In genomic region chr14:69629225-69630127, GRCh38 we compare ENCODE assay signal across 11 cellular contexts. TPM values are rescaled to one million over a fixed set of nuclear protein-coding genes. Genes with fewer than 3 reads are reported as not detected.
DNase-seq lines count a peak whose midpoint lies in the region; ATAC-seq, FAIRE-seq and TF ChIP-seq lines count a peak whose summit lies in the region.
"Had no signal": no experiment of that assay in that cellular context is flagged by ENCODE, and none has a peak within 500 bp of the region (broad histone marks: within the 10 kb centered on the region; RNA-seq: fewer than 3 reads in every experiment).

No MANE protein-coding gene starts in this region.

- H3K36me3 Mint-ChIP-seq in activated CD4-positive, alpha-beta memory T cell treated with anti-CD3 and anti-CD28 coated beads for 36 hours, result peaks cover 18% of the 10 kb centered on the region
- peaks cover 18 to 27% of the 10 kb centered on the region in 2 donors for H3K36me3 Mint-ChIP-seq in stimulated activated naive B cell treated with anti-CD40 and anti-IgM and Interleukin-4, amounts not matched to agents 10 μg/mL and 1 μg/mL and 100 μg/mL, for 72 hours

- peaks cover 97% of the 10 kb centered on the region for H3K4me1 Mint-ChIP-seq in activated CD4-positive, alpha-beta memory T cell treated with anti-CD3 and anti-CD28 coated beads for 36 hours (ENCODE audit: low read depth)
- H3K4me1 Mint-ChIP-seq in stimulated activated naive B cell treated with anti-CD40 and anti-IgM and Interleukin-4, amounts not matched to agents 10 μg/mL and 1 μg/mL and 100 μg/mL, for 72 hours, result peaks cover 69 to 96% of the 10 kb centered on the region in 2 donors

- no peaks in the 10 kb centered on the region for H3K27me3 ChIP-seq in left ventricle myocardium inferior (ENCODE audit: low read depth)
- H3K27me3 ChIP-seq: stomach had no signal

- H3K27ac Mint-ChIP-seq in activated CD4-positive, alpha-beta memory T cell treated with anti-CD3 and anti-CD28 coated beads for 36 hours, result peak overlapping the region; percentile 85
- H3K27ac Mint-ChIP-seq in stimulated activated naive B cell treated with anti-CD40 and anti-IgM and Interleukin-4, amounts not matched to agents 10 μg/mL and 1 μg/mL and 100 μg/mL, for 72 hours, result peak overlapping the region; percentile 53

- no peaks in the 10 kb centered on the region for H3K9me3 ChIP-seq in left ventricle myocardium inferior (replicated peaks)
- H3K9me3 ChIP-seq: stomach had no signal

- H3K36me3 ChIP-seq in left ventricle myocardium inferior, result no peaks in the 10 kb centered on the region
- H3K36me3 ChIP-seq: stomach had no signal

- H3K4me3 Mint-ChIP-seq in activated CD4-positive, alpha-beta memory T cell treated with anti-CD3 and anti-CD28 coated beads for 36 hours, result peak overlapping the region; percentile 48
- peak overlapping the region in 1 of 2 donors; percentile 19 for H3K4me3 Mint-ChIP-seq in stimulated activated naive B cell treated with anti-CD40 and anti-IgM and Interleukin-4, amounts not matched to agents 10 μg/mL and 1 μg/mL and 100 μg/mL, for 72 hours

- no peak for DNase-seq in left ventricle myocardium inferior
- no peak for DNase-seq in left cardiac atrium
- peak; percentile 74 for DNase-seq in activated CD4-positive, alpha-beta memory T cell treated with anti-CD3 and anti-CD28 coated beads for 36 hours
- DNase-seq in stimulated activated naive B cell treated with anti-CD40 and anti-IgM and Interleukin-4, amounts not matched to agents 10 μg/mL and 1 μg/mL and 100 μg/mL, for 72 hours, result no peak
- DNase-seq in urothelium cell line (ENCODE audit: low spot score), result no peak
- DNase-seq in NCI-H446 (lab: John Stamatoyannopoulos, UW), result no peak
- DNase-seq: stomach had no signal

- ATAC-seq in left cardiac atrium (no peak), HG02840 (IDR thresholded peaks at IDR 0.05; ENCODE audit: low FRiP score, unreplicated experiment) (peak; percentile 53), GM18858 (IDR thresholded peaks at IDR 0.05; ENCODE audit: unreplicated experiment) (no peak)
- no peak for ATAC-seq in stimulated activated naive B cell treated with anti-CD40 and anti-IgM and Interleukin-4, amounts not matched to agents 10 μg/mL and 1 μg/mL and 100 μg/mL, for 72 hours (replicated peaks)
- ATAC-seq: HepG2, Panc1 had no signal

- H3K27me3 Mint-ChIP-seq in activated CD4-positive, alpha-beta memory T cell treated with anti-CD3 and anti-CD28 coated beads for 36 hours, result no peaks in the 10 kb centered on the region
- no peaks in the 10 kb centered on the region for H3K27me3 Mint-ChIP-seq in stimulated activated naive B cell treated with anti-CD40 and anti-IgM and Interleukin-4, amounts not matched to agents 10 μg/mL and 1 μg/mL and 100 μg/mL, for 72 hours

- H3K27ac ChIP-seq in left ventricle myocardium inferior (replicated peaks), result peak overlapping the region; percentile 53

- intact Hi-C loops in left ventricle myocardium inferior (cut with micrococcal nuclease) (no loop called here), left cardiac atrium (cut with DNase I) (no loop called here)
- intact Hi-C loops in activated CD4-positive, alpha-beta memory T cell treated with anti-CD3 and anti-CD28 coated beads for 36 hours (cut with micrococcal nuclease), result no loop called here

- POLR2A ChIA-PET in activated CD4-positive, alpha-beta memory T cell treated with anti-CD3 and anti-CD28 coated beads for 36 hours (lab: Charles Lee), result interaction anchor here (0.6 to 2.6 kb wide), 9 partner anchors 9 to 56 kb away, joined by 3 to 10 read pairs (median 6); partner anchors contain the start of gene SUSD6

- H3K4me3 ChIP-seq in left ventricle myocardium inferior, result no peak overlapping the region
- H3K4me3 ChIP-seq: stomach had no signal

- H3K4me1 ChIP-seq in left ventricle myocardium inferior, result peaks cover 99% of the 10 kb centered on the region

- no peaks in the 10 kb centered on the region for H3K9me3 Mint-ChIP-seq in activated CD4-positive, alpha-beta memory T cell treated with anti-CD3 and anti-CD28 coated beads for 36 hours
- H3K9me3 Mint-ChIP-seq in stimulated activated naive B cell treated with anti-CD40 and anti-IgM and Interleukin-4, amounts not matched to agents 10 μg/mL and 1 μg/mL and 100 μg/mL, for 72 hours, result no peaks in the 10 kb centered on the region

- CTCF ChIA-PET in activated CD4-positive, alpha-beta memory T cell treated with anti-CD3 and anti-CD28 coated beads for 36 hours (lab: Charles Lee), result interaction anchor here (1.1 to 2.4 kb wide), 7 partner anchors 9 to 98 kb away, joined by 3 to 9 read pairs (median 5); no protein-coding TSS in a partner anchor

- FAIRE-seq in urothelium cell line (lab: Jason Lieb, UNC), result no peak
- FAIRE-seq: HepG2 had no signal

- TF ChIP-seq CTCF in left ventricle myocardium inferior (IDR thresholded peaks at IDR 0.05; ENCODE audit: borderline replicate concordance), result no peak

RNA-seq across cellular contexts. Expression of gene SUSD6, which starts 18.1 kb away (rescaled TPM):
- total RNA-seq in left ventricle myocardium inferior, result 23.9 TPM
- 10 to 100 TPM; 21.8 to 28.1 TPM for total RNA-seq in left cardiac atrium
- 10 to 100 TPM; 69.9 to 72.2 TPM for total RNA-seq in activated CD4-positive, alpha-beta memory T cell treated with anti-CD3 and anti-CD28 coated beads for 36 hours

RNA-seq across cellular contexts. Expression of gene CCDC177, which starts 54.8 kb away (rescaled TPM):
- total RNA-seq in left ventricle myocardium inferior (not detected), left cardiac atrium (not detected)
- not detected for total RNA-seq in activated CD4-positive, alpha-beta memory T cell treated with anti-CD3 and anti-CD28 coated beads for 36 hours
- total RNA-seq: HepG2 had no signal
